Comparison of ENCODE assay signal across 1 cellular context in the genomic region with DNA sequence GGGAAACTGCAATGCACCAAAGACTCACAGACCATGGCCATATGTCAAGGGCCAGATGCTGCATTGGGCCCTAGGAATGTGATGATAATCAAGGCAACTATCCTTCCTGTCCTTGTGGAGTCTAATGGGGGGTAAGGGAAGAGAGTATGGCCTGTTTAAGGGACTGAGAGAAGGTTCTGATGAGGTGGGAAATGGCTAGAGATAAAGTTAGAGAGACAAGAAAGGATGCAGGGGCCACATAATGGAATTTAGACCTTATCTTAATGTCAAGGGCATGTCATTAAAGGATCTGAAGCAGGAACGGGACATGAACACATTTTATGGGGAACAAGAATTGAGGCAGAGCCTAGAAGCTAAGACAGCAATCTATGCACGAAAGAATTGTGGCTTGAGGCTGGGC.
TF ChIP-seq lines count a peak whose summit lies in the region.

No MANE protein-coding gene starts in this region.

TF ChIP-seq in H1, 55 proteins besides CTCF, POLR2A, EP300 and RAD21:
- TF ChIP-seq, protein P1, sequence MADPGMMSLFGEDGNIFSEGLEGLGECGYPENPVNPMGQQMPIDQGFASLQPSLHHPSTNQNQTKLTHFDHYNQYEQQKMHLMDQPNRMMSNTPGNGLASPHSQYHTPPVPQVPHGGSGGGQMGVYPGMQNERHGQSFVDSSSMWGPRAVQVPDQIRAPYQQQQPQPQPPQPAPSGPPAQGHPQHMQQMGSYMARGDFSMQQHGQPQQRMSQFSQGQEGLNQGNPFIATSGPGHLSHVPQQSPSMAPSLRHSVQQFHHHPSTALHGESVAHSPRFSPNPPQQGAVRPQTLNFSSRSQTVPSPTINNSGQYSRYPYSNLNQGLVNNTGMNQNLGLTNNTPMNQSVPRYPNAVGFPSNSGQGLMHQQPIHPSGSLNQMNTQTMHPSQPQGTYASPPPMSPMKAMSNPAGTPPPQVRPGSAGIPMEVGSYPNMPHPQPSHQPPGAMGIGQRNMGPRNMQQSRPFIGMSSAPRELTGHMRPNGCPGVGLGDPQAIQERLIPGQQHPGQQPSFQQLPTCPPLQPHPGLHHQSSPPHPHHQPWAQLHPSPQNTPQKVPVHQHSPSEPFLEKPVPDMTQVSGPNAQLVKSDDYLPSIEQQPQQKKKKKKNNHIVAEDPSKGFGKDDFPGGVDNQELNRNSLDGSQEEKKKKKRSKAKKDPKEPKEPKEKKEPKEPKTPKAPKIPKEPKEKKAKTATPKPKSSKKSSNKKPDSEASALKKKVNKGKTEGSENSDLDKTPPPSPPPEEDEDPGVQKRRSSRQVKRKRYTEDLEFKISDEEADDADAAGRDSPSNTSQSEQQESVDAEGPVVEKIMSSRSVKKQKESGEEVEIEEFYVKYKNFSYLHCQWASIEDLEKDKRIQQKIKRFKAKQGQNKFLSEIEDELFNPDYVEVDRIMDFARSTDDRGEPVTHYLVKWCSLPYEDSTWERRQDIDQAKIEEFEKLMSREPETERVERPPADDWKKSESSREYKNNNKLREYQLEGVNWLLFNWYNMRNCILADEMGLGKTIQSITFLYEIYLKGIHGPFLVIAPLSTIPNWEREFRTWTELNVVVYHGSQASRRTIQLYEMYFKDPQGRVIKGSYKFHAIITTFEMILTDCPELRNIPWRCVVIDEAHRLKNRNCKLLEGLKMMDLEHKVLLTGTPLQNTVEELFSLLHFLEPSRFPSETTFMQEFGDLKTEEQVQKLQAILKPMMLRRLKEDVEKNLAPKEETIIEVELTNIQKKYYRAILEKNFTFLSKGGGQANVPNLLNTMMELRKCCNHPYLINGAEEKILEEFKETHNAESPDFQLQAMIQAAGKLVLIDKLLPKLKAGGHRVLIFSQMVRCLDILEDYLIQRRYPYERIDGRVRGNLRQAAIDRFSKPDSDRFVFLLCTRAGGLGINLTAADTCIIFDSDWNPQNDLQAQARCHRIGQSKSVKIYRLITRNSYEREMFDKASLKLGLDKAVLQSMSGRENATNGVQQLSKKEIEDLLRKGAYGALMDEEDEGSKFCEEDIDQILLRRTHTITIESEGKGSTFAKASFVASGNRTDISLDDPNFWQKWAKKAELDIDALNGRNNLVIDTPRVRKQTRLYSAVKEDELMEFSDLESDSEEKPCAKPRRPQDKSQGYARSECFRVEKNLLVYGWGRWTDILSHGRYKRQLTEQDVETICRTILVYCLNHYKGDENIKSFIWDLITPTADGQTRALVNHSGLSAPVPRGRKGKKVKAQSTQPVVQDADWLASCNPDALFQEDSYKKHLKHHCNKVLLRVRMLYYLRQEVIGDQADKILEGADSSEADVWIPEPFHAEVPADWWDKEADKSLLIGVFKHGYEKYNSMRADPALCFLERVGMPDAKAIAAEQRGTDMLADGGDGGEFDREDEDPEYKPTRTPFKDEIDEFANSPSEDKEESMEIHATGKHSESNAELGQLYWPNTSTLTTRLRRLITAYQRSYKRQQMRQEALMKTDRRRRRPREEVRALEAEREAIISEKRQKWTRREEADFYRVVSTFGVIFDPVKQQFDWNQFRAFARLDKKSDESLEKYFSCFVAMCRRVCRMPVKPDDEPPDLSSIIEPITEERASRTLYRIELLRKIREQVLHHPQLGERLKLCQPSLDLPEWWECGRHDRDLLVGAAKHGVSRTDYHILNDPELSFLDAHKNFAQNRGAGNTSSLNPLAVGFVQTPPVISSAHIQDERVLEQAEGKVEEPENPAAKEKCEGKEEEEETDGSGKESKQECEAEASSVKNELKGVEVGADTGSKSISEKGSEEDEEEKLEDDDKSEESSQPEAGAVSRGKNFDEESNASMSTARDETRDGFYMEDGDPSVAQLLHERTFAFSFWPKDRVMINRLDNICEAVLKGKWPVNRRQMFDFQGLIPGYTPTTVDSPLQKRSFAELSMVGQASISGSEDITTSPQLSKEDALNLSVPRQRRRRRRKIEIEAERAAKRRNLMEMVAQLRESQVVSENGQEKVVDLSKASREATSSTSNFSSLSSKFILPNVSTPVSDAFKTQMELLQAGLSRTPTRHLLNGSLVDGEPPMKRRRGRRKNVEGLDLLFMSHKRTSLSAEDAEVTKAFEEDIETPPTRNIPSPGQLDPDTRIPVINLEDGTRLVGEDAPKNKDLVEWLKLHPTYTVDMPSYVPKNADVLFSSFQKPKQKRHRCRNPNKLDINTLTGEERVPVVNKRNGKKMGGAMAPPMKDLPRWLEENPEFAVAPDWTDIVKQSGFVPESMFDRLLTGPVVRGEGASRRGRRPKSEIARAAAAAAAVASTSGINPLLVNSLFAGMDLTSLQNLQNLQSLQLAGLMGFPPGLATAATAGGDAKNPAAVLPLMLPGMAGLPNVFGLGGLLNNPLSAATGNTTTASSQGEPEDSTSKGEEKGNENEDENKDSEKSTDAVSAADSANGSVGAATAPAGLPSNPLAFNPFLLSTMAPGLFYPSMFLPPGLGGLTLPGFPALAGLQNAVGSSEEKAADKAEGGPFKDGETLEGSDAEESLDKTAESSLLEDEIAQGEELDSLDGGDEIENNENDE (IDR thresholded peaks at IDR 0.05; ENCODE audit: insufficient replicate concordance, low read length), result no peak
- TF ChIP-seq TEAD4 (IDR thresholded peaks at IDR 0.05; ENCODE audit: low read depth, low read length) (no peak), CBX5 (IDR thresholded peaks at IDR 0.05; ENCODE audit: low read depth, low read length) (no peak), TCF12 (IDR thresholded peaks at IDR 0.05; ENCODE audit: low read depth, low read length) (no peak), BRCA1 (IDR thresholded peaks at IDR 0.05; ENCODE audit: low read depth, low read length) (no peak), HDAC2 (IDR thresholded peaks at IDR 0.05; ENCODE audit: borderline replicate concordance in 1 of 2, low read depth in 2 of 2, low read length in 2 of 2) (no peak), GTF2F1 (IDR thresholded peaks at IDR 0.05; ENCODE audit: borderline replicate concordance, low read depth, low read length) (no peak)
